8 cellular contexts compared by ENCODE assay signal in the genomic region with DNA sequence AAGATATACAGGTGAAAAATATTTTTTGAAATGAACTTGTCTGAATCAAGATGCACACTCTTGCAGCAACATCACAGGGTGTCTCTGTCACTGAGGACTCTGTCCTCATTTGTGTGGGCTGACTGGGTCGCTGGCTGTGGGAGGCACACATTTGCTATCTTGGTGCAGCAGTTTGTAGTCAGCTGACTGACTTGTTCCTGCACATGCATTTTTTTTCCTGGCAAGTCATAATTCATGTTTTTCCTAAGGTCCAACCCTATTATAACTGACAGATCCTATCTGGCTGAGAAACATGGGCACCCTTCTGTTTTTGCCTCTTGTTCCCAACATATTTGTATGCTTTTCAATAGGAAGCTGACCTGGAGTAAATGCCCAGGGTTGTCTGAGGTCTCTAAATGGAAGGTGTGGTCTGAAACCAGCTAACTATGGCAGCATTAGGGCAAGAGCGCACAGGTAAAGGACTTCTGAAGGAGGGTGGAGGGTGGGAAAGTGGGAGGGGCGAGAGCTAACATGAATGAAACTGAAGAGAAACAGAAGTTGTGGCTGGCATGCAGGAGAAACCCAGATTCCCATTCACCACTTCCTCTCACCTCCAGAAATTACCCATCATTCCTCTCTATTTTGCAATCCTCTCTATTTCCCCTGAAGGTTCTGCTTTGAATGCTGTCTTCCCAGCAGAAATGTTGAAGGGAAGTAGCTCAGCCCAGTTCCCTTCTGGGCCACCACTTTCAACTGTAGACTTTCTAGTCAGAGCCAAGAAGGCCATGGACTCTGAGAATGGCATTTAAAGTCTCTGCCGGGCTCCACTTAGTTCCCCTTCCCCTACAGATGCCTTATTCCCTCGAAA.
DNase-seq lines count a peak whose midpoint lies in the region; ATAC-seq, FAIRE-seq and TF ChIP-seq lines count a peak whose summit lies in the region.

No MANE protein-coding gene starts in this region.

- TF ChIP-seq POLR2A in endothelial cell of umbilical vein (IDR thresholded peaks at IDR 0.05; ENCODE audit: low read depth, low read length) = no peak

- H3K4me2 ChIP-seq in PC-9 (peak overlapping the region; percentile 77), endothelial cell of umbilical vein (ENCODE audit: insufficient read depth, low read length) (peak overlapping the region; percentile 6), osteoblast (ENCODE audit: insufficient read depth, low read length) (peak overlapping the region; percentile 62)

- H3K9ac ChIP-seq in endothelial cell of umbilical vein (replicated peaks; ENCODE audit: extremely low read depth, insufficient read depth, low read length) = peak overlapping the region; percentile 84

- H4K20me1 ChIP-seq in PC-9 (ENCODE audit: insufficient read depth) = no peaks in the 10 kb centered on the region
- no peaks in the 10 kb centered on the region for H4K20me1 ChIP-seq in endothelial cell of umbilical vein (replicated peaks; ENCODE audit: control insufficient read depth, extremely low read depth, insufficient read depth, low read length)
- peaks cover 4% of the 10 kb centered on the region for H4K20me1 ChIP-seq in osteoblast (ENCODE audit: insufficient read depth, low read length)

- H3K27ac ChIP-seq in PC-9 = peak overlapping the region; percentile 94
- H3K27ac ChIP-seq in endothelial cell of umbilical vein (ENCODE audit: insufficient read depth, low read depth, low read length) = peak overlapping the region; percentile 64
- peak overlapping the region; percentile 87 for H3K27ac ChIP-seq in osteoblast (ENCODE audit: low read depth, low read length)

- CTCF ChIA-PET in PC-9 (lab: Charles Lee) = interaction anchor here (0.6 kb wide), 1 partner anchor 196 kb away, joined by 4 read pairs; no protein-coding TSS in a partner anchor
- CTCF ChIA-PET in endothelial cell of umbilical vein (lab: Charles Lee) = interaction anchor here (2.2 kb wide), 1 partner anchor 178 kb away, joined by 5 read pairs; no protein-coding TSS in a partner anchor

- H3K9me3 ChIP-seq in PC-9 (ENCODE audit: insufficient read depth, low read depth) (no peaks in the 10 kb centered on the region), endothelial cell of umbilical vein (replicated peaks; ENCODE audit: control insufficient read depth, insufficient read depth, low read length) (no peaks in the 10 kb centered on the region), osteoblast (ENCODE audit: low read depth, low read length) (no peaks in the 10 kb centered on the region)

- H3K27me3 ChIP-seq in PC-9 (ENCODE audit: insufficient read depth, low read depth) = no peaks in the 10 kb centered on the region
- H3K27me3 ChIP-seq in endothelial cell of umbilical vein (ENCODE audit: control insufficient read depth in 2 of 2, insufficient read depth in 2 of 2, low read length in 2 of 2) = no peaks in the 10 kb centered on the region
- no peaks in the 10 kb centered on the region for H3K27me3 ChIP-seq in osteoblast (ENCODE audit: insufficient read depth, low read length)

- DNase-seq in GDM1 (lab: John Stamatoyannopoulos, UW) (peak; percentile 86), PC-9 (peak; percentile 49 to 66), endothelial cell of umbilical vein (ENCODE audit: low read depth, low spot score) (peak; percentile 51), osteoblast (ENCODE audit: insufficient read length, low spot score, missing footprints) (no peak), DMS153 treated with DMSO at 0.1 percent for 48 hours (lab: John Stamatoyannopoulos, UW; ENCODE audit: unreplicated experiment) (no peak)

- H3K79me2 ChIP-seq in PC-9 (ENCODE audit: low read depth) (peaks cover 49% of the 10 kb centered on the region), endothelial cell of umbilical vein (ENCODE audit: control insufficient read depth, insufficient read depth, low read length) (peaks cover 8% of the 10 kb centered on the region), osteoblast (ENCODE audit: insufficient read depth, low read length) (peaks cover 68% of the 10 kb centered on the region)

- no peaks in the 10 kb centered on the region for H3K9me2 ChIP-seq in PC-9 (ENCODE audit: insufficient read depth)

- dilution Hi-C loops in endothelial cell of umbilical vein (cut with MboI; ENCODE audit: extremely low pct_ligation_motif_present, low sequenced_read_pairs) = no loop called here

- H3K36me3 ChIP-seq in PC-9 (ENCODE audit: low read depth) (no peaks in the 10 kb centered on the region), endothelial cell of umbilical vein (ENCODE audit: control insufficient read depth in 2 of 2, extremely low read depth in 1 of 2, insufficient read depth in 2 of 2, low read length in 2 of 2) (no peaks in the 10 kb centered on the region), osteoblast (ENCODE audit: insufficient read depth, low read length) (no peaks in the 10 kb centered on the region)

- POLR2A ChIA-PET in PC-9 (lab: Charles Lee; ENCODE audit: unreplicated experiment) = no interaction called here
- POLR2A ChIA-PET in endothelial cell of umbilical vein (lab: Charles Lee) = no interaction called here

- no peak for FAIRE-seq in endothelial cell of umbilical vein (lab: Jason Lieb, UNC)

- no peaks in the 10 kb centered on the region for H3K9me1 ChIP-seq in endothelial cell of umbilical vein (replicated peaks; ENCODE audit: control insufficient read depth, extremely low read depth, insufficient read depth, low read length)

- ATAC-seq in HG03432 (IDR thresholded peaks at IDR 0.05; ENCODE audit: unreplicated experiment) (no peak), HG02938 (IDR thresholded peaks at IDR 0.05; ENCODE audit: unreplicated experiment) (no peak), HG02885 (IDR thresholded peaks at IDR 0.05; ENCODE audit: poor library complexity, unreplicated experiment) (no peak)

- H3K4me1 ChIP-seq in PC-9 (replicated peaks; ENCODE audit: insufficient read depth) = peaks cover 54% of the 10 kb centered on the region
- peaks cover 38% of the 10 kb centered on the region for H3K4me1 ChIP-seq in endothelial cell of umbilical vein (ENCODE audit: control insufficient read depth, extremely low read depth, insufficient read depth, low read length)
- peaks cover 46% of the 10 kb centered on the region for H3K4me1 ChIP-seq in osteoblast (ENCODE audit: insufficient read depth, low read length)

- H3F3A ChIP-seq in PC-9 (ENCODE audit: insufficient read depth, low read depth) = peaks cover 33% of the 10 kb centered on the region

- intact Hi-C loops in PC-9 (cut with micrococcal nuclease; ENCODE audit: unreplicated experiment) = loop anchor here (2.0 to 5.0 kb wide), 5 partner anchors 38 to 211 kb away; a partner anchor contains a TSS
- intact Hi-C loops in endothelial cell of umbilical vein (cut with micrococcal nuclease) = no loop called here

- TF ChIP-seq CTCF in PC-9 (conservative IDR thresholded peaks at IDR 0.05) (no peak), endothelial cell of umbilical vein (IDR thresholded peaks at IDR 0.05; ENCODE audit: extremely low read depth in 1 of 2, insufficient read depth in 1 of 2, low read depth in 1 of 2, low read length in 2 of 2) (no peak), osteoblast (IDR thresholded peaks at IDR 0.05; ENCODE audit: extremely low read depth, low read depth, low read length) (no peak)

- no peak overlapping the region for H3K4me3 ChIP-seq in PC-9
- H3K4me3 ChIP-seq in endothelial cell of umbilical vein (replicated peaks in 1 of 3; ENCODE audit: insufficient read depth in 1 of 3, low read depth in 1 of 3, low read length in 3 of 3) = no peak overlapping the region
- H3K4me3 ChIP-seq in osteoblast (ENCODE audit: insufficient read depth, low read length) = peak overlapping the region; percentile 3

- BruUV-seq in PC-9 (replicated peaks; lab: Mats Ljungman, UMichigan) (no TSS peak), endothelial cell of umbilical vein (replicated peaks; lab: Mats Ljungman, UMichigan) (no TSS peak)

- no peak overlapping the region for H2AFZ ChIP-seq in PC-9
- peak overlapping the region; percentile 4 for H2AFZ ChIP-seq in endothelial cell of umbilical vein (ENCODE audit: low read depth, low read length)
- no peak overlapping the region for H2AFZ ChIP-seq in osteoblast (ENCODE audit: low read length)

TF ChIP-seq in endothelial cell of umbilical vein, 7 proteins besides CTCF, POLR2A, EP300 and RAD21:
- TF ChIP-seq FOS (IDR thresholded peaks at IDR 0.05; ENCODE audit: borderline replicate concordance, insufficient read depth, low read length) (no peak), GATA2 (IDR thresholded peaks at IDR 0.05; ENCODE audit: insufficient read depth, insufficient read length, low read depth, low read length) (no peak), MYC (IDR thresholded peaks at IDR 0.05; ENCODE audit: low read depth, low read length) (no peak), POLR2AphosphoS5 (IDR thresholded peaks at IDR 0.05; ENCODE audit: insufficient read depth, low read depth, low read length) (no peak), JUN (IDR thresholded peaks at IDR 0.05; ENCODE audit: borderline replicate concordance, insufficient read depth, insufficient read length, low read depth) (no peak), EZH2 (IDR thresholded peaks at IDR 0.05; ENCODE audit: borderline replicate concordance, low read depth, low read length, severe bottlenecking) (no peak)
- TF ChIP-seq, protein P1, sequence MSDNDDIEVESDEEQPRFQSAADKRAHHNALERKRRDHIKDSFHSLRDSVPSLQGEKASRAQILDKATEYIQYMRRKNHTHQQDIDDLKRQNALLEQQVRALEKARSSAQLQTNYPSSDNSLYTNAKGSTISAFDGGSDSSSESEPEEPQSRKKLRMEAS (IDR thresholded peaks at IDR 0.05; ENCODE audit: insufficient read depth, insufficient read length) = no peak

Comparison
In these comparisons a context has a peak if more than half of its experiments do, and no peak if none do; other contexts are left out.
1. DNase-seq: peak in GDM1 (single experiment), PC-9 (2 of 2) and endothelial cell of umbilical vein (single experiment); none in osteoblast (single experiment) and DMS153 treated with DMSO at 0.1 percent for 48 hours (single experiment).
2. H3K4me2 ChIP-seq: peak in every context shown above with its lines; median percentile 77 in PC-9; 62 in osteoblast; 6 in endothelial cell of umbilical vein.
3. Peak in every context shown above with its lines, with median percentiles within 50 percentile points of each other: H3K27ac ChIP-seq.